29 cellular contexts compared by ENCODE assay signal in the genomic region with DNA sequence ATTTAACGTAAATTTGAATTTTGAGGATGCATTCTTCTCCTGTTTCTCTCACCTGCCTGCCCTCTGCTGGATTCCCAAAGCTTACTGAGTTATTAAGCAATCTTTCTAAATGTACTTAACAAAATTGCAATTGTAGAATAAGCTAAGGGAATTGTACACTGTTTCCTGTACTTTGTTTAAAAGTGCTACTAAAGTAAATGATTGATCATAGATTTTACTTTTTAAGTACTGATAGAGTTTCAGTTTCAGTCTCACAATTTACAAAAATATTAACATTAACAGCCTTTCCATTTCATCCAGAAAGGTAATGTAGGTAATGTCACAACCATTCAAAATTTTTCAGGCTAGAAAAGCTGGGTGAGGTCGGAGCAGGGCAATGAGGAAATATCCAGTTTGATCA.
"Had no signal": no experiment of that assay in that cellular context is flagged by ENCODE, and none has a peak within 500 bp of the region (broad histone marks: within the 10 kb centered on the region; RNA-seq: fewer than 3 reads in every experiment).

No MANE protein-coding gene starts in this region.

- ATAC-seq: natural killer cell; psoas muscle; right cardiac atrium; right lobe of liver; stimulated activated memory B cell treated with anti-CD40 and anti-IgM and Interleukin-4, amounts not matched to agents 10 μg/mL and 1 μg/mL and 100 μg/mL, for 72 hours had no signal

- H3K27me3 ChIP-seq: neural progenitor cell, ovary, right lobe of liver, sigmoid colon, thyroid gland, vagina had no signal

- H3K4me3 Mint-ChIP-seq: natural killer cell; nephron; neural progenitor cell; stimulated activated memory B cell treated with anti-CD40 and anti-IgM and Interleukin-4, amounts not matched to agents 10 μg/mL and 1 μg/mL and 100 μg/mL, for 72 hours; stimulated activated naive CD8-positive, alpha-beta T cell treated with anti-CD3 and anti-CD28 coated beads, Interleukin-15, Interleukin-2, amounts not matched to agents 100 ng/mL and 50 ng/mL, for 24 hours had no signal

- H3K27me3 Mint-ChIP-seq: progenitor cell of endocrine pancreas had no signal

- H3K4me1 ChIP-seq: neural progenitor cell, parathyroid adenoma, psoas muscle, right lobe of liver, thyroid gland, vagina had no signal

- FAIRE-seq: small intestine, urothelium cell line had no signal

- DNase-seq: natural killer cell; occipital lobe; ovary; posterior cingulate gyrus; psoas muscle; right cardiac atrium; right lobe of liver; sigmoid colon; small intestine; stimulated activated CD4-positive, alpha-beta T cell treated with anti-CD3 and anti-CD28 coated beads, Interleukin-12 subunit alpha, Interleukin-12 subunit beta, amount 100 ng/mL, for 4 hours; stimulated activated CD4-positive, alpha-beta T cell treated with anti-CD3 and anti-CD28 coated beads, Interleukin-1b, Interleukin-23, amount 100 ng/mL, for 48 hours; stimulated activated CD4-positive, alpha-beta T cell treated with anti-CD3 and anti-CD28 coated beads, Interleukin-4, amount 100 ng/mL, for 1 hour; stimulated activated CD4-positive, alpha-beta T cell treated with anti-CD3 and anti-CD28 coated beads, Interleukin-4, amount 100 ng/mL, for 4 hours; stimulated activated CD8-positive, alpha-beta memory T cell treated with anti-CD3 and anti-CD28 coated beads, Interleukin-4, amount 100 ng/mL, for 48 hours; stimulated activated naive CD4-positive, alpha-beta T cell; stomach; thyroid gland; trophoblast cell; upper lobe of left lung had no signal

- H3K36me3 Mint-ChIP-seq: neural progenitor cell had no signal

- H3K36me3 ChIP-seq: neural progenitor cell, ovary, right lobe of liver, sigmoid colon, stomach, thoracic aorta, thyroid gland, tibial nerve, upper lobe of left lung, vagina had no signal

- H3K4me1 Mint-ChIP-seq: stimulated activated memory B cell treated with anti-CD40 and anti-IgM and Interleukin-4, amounts not matched to agents 10 μg/mL and 1 μg/mL and 100 μg/mL, for 72 hours had no signal

- H3K27ac ChIP-seq: neural progenitor cell, ovary, parathyroid adenoma, psoas muscle, right lobe of liver, sigmoid colon, stomach, thoracic aorta, thyroid gland, tibial nerve, upper lobe of left lung, vagina had no signal

- H3K4me3 ChIP-seq: neural progenitor cell, ovary, psoas muscle, right lobe of liver, sigmoid colon, stomach, thoracic aorta, thyroid gland, tibial nerve, upper lobe of left lung, vagina had no signal

- H3K9me3 ChIP-seq: ovary, right lobe of liver, thyroid gland had no signal

- H3K27ac Mint-ChIP-seq: natural killer cell; nephron; neural progenitor cell; progenitor cell of endocrine pancreas; stimulated activated memory B cell treated with anti-CD40 and anti-IgM and Interleukin-4, amounts not matched to agents 10 μg/mL and 1 μg/mL and 100 μg/mL, for 72 hours; stimulated activated naive CD8-positive, alpha-beta T cell treated with anti-CD3 and anti-CD28 coated beads, Interleukin-15, Interleukin-2, amounts not matched to agents 100 ng/mL and 50 ng/mL, for 24 hours had no signal
